ENCODE assay signal across 22 cellular contexts in the genomic region with DNA sequence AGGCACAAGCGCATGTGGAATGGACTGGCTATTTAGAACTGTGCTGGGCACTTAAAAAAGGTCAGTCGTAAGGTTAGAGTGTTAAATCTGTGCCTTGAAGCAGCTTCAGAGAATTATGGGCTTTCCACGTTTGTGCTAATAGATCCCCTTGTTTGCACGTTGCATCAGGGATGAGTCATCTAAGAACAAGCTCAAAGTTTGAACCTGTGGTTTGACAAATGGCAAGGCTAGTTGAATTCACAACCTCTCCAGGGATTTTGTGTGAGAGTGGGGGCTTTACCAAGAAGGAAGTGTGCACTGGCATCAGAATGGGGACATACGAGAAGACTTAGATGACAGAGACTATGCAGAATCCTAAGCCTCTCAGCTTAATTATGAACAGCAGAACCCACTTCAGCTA.
"Had no signal": no experiment of that assay in that cellular context is flagged by ENCODE, and none has a peak within 500 bp of the region (broad histone marks: within the 10 kb centered on the region; RNA-seq: fewer than 3 reads in every experiment).

No MANE protein-coding gene starts in this region.

- H3K4me3 ChIP-seq: ascending aorta, cardiac muscle cell, lung, spleen, tibial nerve, uterus had no signal

- H3K27ac Mint-ChIP-seq: activated CD4-positive, alpha-beta T cell treated with anti-CD3 and anti-CD28 coated beads for 36 hours; activated naive CD4-positive, alpha-beta T cell treated with anti-CD3 and anti-CD28 coated beads, Interleukin-2, amount 50 U/mL, for 24 hours; stimulated activated naive CD8-positive, alpha-beta T cell treated with anti-CD3 and anti-CD28 coated beads, Interleukin-15, Interleukin-2, amounts not matched to agents 100 ng/mL and 50 ng/mL, for 24 hours; WTC11 had no signal

- H3K27me3 Mint-ChIP-seq: activated CD4-positive, alpha-beta T cell treated with anti-CD3 and anti-CD28 coated beads for 36 hours; activated naive CD4-positive, alpha-beta T cell treated with anti-CD3 and anti-CD28 coated beads, Interleukin-2, amount 50 U/mL, for 24 hours; stimulated activated naive CD8-positive, alpha-beta T cell treated with anti-CD3 and anti-CD28 coated beads, Interleukin-15, Interleukin-2, amounts not matched to agents 100 ng/mL and 50 ng/mL, for 24 hours had no signal

- DNase-seq: activated CD4-positive, alpha-beta T cell treated with anti-CD3 and anti-CD28 coated beads for 36 hours; activated CD4-positive, alpha-beta T cell treated with anti-CD3 and anti-CD28 coated beads, Interleukin-2, amount 50 U/mL, for 48 hours; activated gamma-delta T cell; dermis blood vessel endothelial cell; effector memory CD4-positive, alpha-beta T cell; foreskin fibroblast; glutamatergic neuron; hippocampal formation; islet precursor cell; midbrain; spleen; stimulated activated CD8-positive, alpha-beta memory T cell treated with anti-CD3 and anti-CD28 coated beads, Interleukin-4, amount 100 ng/mL, for 48 hours; uterus had no signal

- H3K36me3 Mint-ChIP-seq: activated naive CD4-positive, alpha-beta T cell treated with anti-CD3 and anti-CD28 coated beads, Interleukin-2, amount 50 U/mL, for 24 hours had no signal

- H3K4me1 Mint-ChIP-seq: activated CD4-positive, alpha-beta T cell treated with anti-CD3 and anti-CD28 coated beads for 36 hours; activated naive CD4-positive, alpha-beta T cell treated with anti-CD3 and anti-CD28 coated beads, Interleukin-2, amount 50 U/mL, for 24 hours had no signal

- H3K9me3 Mint-ChIP-seq: activated naive CD4-positive, alpha-beta T cell treated with anti-CD3 and anti-CD28 coated beads, Interleukin-2, amount 50 U/mL, for 24 hours; stimulated activated naive CD8-positive, alpha-beta T cell treated with anti-CD3 and anti-CD28 coated beads, Interleukin-15, Interleukin-2, amounts not matched to agents 100 ng/mL and 50 ng/mL, for 24 hours had no signal

- ATAC-seq: activated CD4-positive, alpha-beta T cell treated with anti-CD3 and anti-CD28 coated beads for 36 hours; left lobe of liver; WTC11 had no signal

- H3K4me3 Mint-ChIP-seq: activated CD4-positive, alpha-beta T cell treated with anti-CD3 and anti-CD28 coated beads for 36 hours; activated naive CD4-positive, alpha-beta T cell treated with anti-CD3 and anti-CD28 coated beads, Interleukin-2, amount 50 U/mL, for 24 hours; nephron; stimulated activated naive CD8-positive, alpha-beta T cell treated with anti-CD3 and anti-CD28 coated beads, Interleukin-15, Interleukin-2, amounts not matched to agents 100 ng/mL and 50 ng/mL, for 24 hours; WTC11 had no signal
